In the genomic region with DNA sequence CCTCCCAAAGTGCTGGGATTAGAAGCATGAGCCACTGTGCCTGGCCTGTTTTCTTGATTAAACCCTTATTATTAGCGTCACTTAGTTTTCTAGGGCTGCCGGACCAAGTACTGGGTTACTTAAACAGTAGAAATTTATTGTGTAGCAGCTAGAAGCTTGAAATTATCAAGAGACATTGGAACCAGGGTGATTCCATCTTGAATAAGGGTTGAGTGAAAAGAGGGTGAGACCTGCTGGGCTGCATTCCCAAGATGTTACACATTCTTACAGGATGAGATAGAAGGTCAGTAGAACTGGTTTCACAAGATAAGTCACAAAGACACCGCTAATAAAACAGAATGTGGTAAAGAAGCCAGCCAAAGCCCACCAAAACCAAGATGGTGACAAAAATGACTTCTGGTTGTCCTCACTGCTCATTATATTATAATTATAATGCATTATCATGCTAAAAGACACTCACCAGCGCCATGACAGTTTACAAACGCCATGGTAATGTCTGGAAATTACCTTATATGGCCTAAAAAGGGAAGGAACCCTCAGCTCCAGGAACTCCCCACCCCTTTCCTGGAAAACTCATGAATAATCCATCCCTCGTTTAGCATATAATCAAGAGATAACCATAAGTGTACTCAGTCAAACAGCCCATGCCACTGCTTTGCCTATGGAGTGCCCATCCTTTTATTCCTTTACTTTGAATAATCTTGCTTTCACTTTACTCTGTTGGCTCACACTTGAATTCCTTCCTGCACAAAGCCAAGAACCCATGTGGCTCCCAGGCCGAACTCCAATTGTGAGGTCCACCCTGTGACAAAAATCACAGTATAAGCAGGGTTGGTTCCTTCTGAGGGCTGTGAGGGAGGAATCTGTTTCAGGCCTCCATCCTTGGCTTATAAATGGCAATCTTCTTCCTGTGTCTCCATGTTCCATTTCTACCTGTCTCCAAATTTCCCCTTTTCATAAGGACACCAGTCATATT, we compare ENCODE assay signal across 14 cellular contexts. TPM values are rescaled to one million over a fixed set of nuclear protein-coding genes. Genes with fewer than 3 reads are reported as not detected.
DNase-seq lines count a peak whose midpoint lies in the region; ATAC-seq, FAIRE-seq and TF ChIP-seq lines count a peak whose summit lies in the region.
"Had no signal": no experiment of that assay in that cellular context is flagged by ENCODE, and none has a peak within 500 bp of the region (broad histone marks: within the 10 kb centered on the region; RNA-seq: fewer than 3 reads in every experiment).

No MANE protein-coding gene starts in this region.

- FAIRE-seq in A549 (lab: Jason Lieb, UNC) = no peak

- H3K9me3 ChIP-seq in A549 (0 out of 3 replicates have a peak, but pooled peaks cover 4% of the 10 kb centered on the region), IMR-90 (ENCODE audit: control insufficient read depth, insufficient read depth, low read length) (peaks cover 5% of the 10 kb centered on the region), endodermal cell (ENCODE audit: control insufficient read depth, low read length) (peaks cover 8% of the 10 kb centered on the region), mesenchymal stem cell (ENCODE audit: control insufficient read depth, low read length) (no peaks in the 10 kb centered on the region), Peyer's patch (no peaks in the 10 kb centered on the region)
- H3K9me3 ChIP-seq: adrenal gland, tibial nerve had no signal

- no peak for TF ChIP-seq POLR2A in A549 (IDR thresholded peaks at IDR 0.05; ENCODE audit: low read length)
- no peak for TF ChIP-seq POLR2A in IMR-90 (IDR thresholded peaks at IDR 0.05; ENCODE audit: low read depth, low read length)
- TF ChIP-seq POLR2A in Peyer's patch (IDR thresholded peaks at IDR 0.05) = no peak

- intact Hi-C loops in IMR-90 (cut with micrococcal nuclease) = loop anchor here (2.0 kb wide), 1 partner anchor 19 kb away; a partner anchor contains a TSS

- peak overlapping the region; percentile 87; the same call in 2 of the 3 replicates for H2BK15ac ChIP-seq in IMR-90 (ENCODE audit: low read depth, low read length)
- no peak overlapping the region for H2BK15ac ChIP-seq in mesenchymal stem cell (ENCODE audit: low read depth, poor library complexity, severe bottlenecking)

- H3K27me3 ChIP-seq in IMR-90 (ENCODE audit: control insufficient read depth, insufficient read depth, low read length) (no peaks in the 10 kb centered on the region), endodermal cell (ENCODE audit: control insufficient read depth, insufficient read depth, low read length, poor library complexity, severe bottlenecking) (no peaks in the 10 kb centered on the region), mesenchymal stem cell (ENCODE audit: control insufficient read depth in 1 of 2, insufficient read depth in 1 of 2, low read length in 2 of 2) (no peaks in the 10 kb centered on the region), Peyer's patch (no peaks in the 10 kb centered on the region)
- H3K27me3 ChIP-seq: adrenal gland, tibial nerve had no signal

- H3K4ac ChIP-seq in IMR-90 (ENCODE audit: low read depth, low read length) = peak overlapping the region; percentile 93
- no peak overlapping the region for H3K4ac ChIP-seq in mesenchymal stem cell (ENCODE audit: low read depth in 1 of 2, low read length in 2 of 2)

- peak overlapping the region; percentile 73 for H2AFZ ChIP-seq in IMR-90 (replicated peaks; ENCODE audit: low read length, poor library complexity)
- no peak overlapping the region for H2AFZ ChIP-seq in mesenchymal stem cell (ENCODE audit: low read depth, low read length)

- H3K4me3 ChIP-seq in A549 = no peak overlapping the region
- no peak overlapping the region for H3K4me3 ChIP-seq in IMR-90 (ENCODE audit: insufficient read depth, low read depth, low read length)
- H3K4me3 ChIP-seq in endodermal cell (ENCODE audit: low read length) = peak overlapping the region; percentile 3
- H3K4me3 ChIP-seq in mesenchymal stem cell (ENCODE audit: insufficient read depth in 1 of 2, low read depth in 1 of 2, low read length in 2 of 2) = peak overlapping the region in 1 of 2 experiments; percentile 48
- H3K4me3 ChIP-seq in Peyer's patch = no peak overlapping the region
- H3K4me3 ChIP-seq: adrenal gland, tibial nerve had no signal

- peak overlapping the region; percentile 95 for H3K27ac Mint-ChIP-seq in endodermal cell
- no peak overlapping the region for H3K27ac Mint-ChIP-seq in activated CD4-positive, alpha-beta memory T cell treated with anti-CD3 and anti-CD28 coated beads, Interleukin-2, amount 10 ng/mL, durations not matched to agents 7 days and 5 days
- H3K27ac Mint-ChIP-seq: naive thymus-derived CD8-positive, alpha-beta T cell had no signal

- H3K27ac ChIP-seq in A549 (peak overlapping the region in 1 of 2 experiments; percentile 63; a peak in 3 of 6 replicates), IMR-90 (ENCODE audit: insufficient read depth, low read length) (peak overlapping the region; percentile 58), endodermal cell (ENCODE audit: low read depth, low read length) (peak overlapping the region; percentile 19), mesenchymal stem cell (ENCODE audit: low read length, poor library complexity, severe bottlenecking) (peak overlapping the region; percentile 32), Peyer's patch (no peak overlapping the region)
- H3K27ac ChIP-seq: adrenal gland, tibial nerve had no signal

- peak overlapping the region; percentile 80 for H3K14ac ChIP-seq in IMR-90 (replicated peaks; ENCODE audit: low read depth, low read length)
- no peak overlapping the region for H3K14ac ChIP-seq in mesenchymal stem cell (ENCODE audit: low read length in 2 of 2)

- H2BK20ac ChIP-seq in IMR-90 (ENCODE audit: low read depth, low read length) = peak overlapping the region; percentile 82

- peak overlapping the region; percentile 73 for H3K56ac ChIP-seq in IMR-90 (ENCODE audit: extremely low read depth, insufficient read depth, low read length)

- peak in 1 of 2 experiments; percentile 77; a peak in 3 of 6 replicates for ATAC-seq in A549
- ATAC-seq in IMR-90 (ENCODE audit: low read depth) = peak; percentile 25; the same call in 1 of the 2 replicates
- ATAC-seq: naive thymus-derived CD8-positive, alpha-beta T cell had no signal

- H4K91ac ChIP-seq in IMR-90 (ENCODE audit: insufficient read depth, low read depth, low read length) (peak overlapping the region; percentile 85), mesenchymal stem cell (ENCODE audit: low read length) (no peak overlapping the region)

- H3K18ac ChIP-seq in IMR-90 (ENCODE audit: low read depth, low read length) (peak overlapping the region; percentile 95), mesenchymal stem cell (ENCODE audit: low read depth in 1 of 2, low read length in 2 of 2) (no peak overlapping the region)

- no TSS peak for BruUV-seq in IMR-90 (replicated peaks; lab: Mats Ljungman, UMichigan)

- H3K4me2 ChIP-seq in A549 (peak overlapping the region; percentile 49), IMR-90 (ENCODE audit: low read depth, low read length) (peak overlapping the region; percentile 41; the same call in 1 of the 2 replicates), mesenchymal stem cell (ENCODE audit: low read length, poor library complexity, severe bottlenecking) (no peak overlapping the region)

- CTCF ChIA-PET in A549 (lab: Yijun Ruan, JAX) = no interaction called here
- CTCF ChIA-PET in IMR-90 (lab: Yijun Ruan, JAX) = interaction anchor here (0.6 kb wide), 1 partner anchor 287 kb away, joined by 3 read pairs; no protein-coding TSS in a partner anchor
- CTCF ChIA-PET in activated CD4-positive, alpha-beta memory T cell treated with anti-CD3 and anti-CD28 coated beads, Interleukin-2, amount 10 ng/mL, durations not matched to agents 7 days and 5 days (lab: Charles Lee) = no interaction called here
- CTCF ChIA-PET in GM10248 (lab: Yijun Ruan, JAX) = interaction anchor here (2.1 kb wide), 1 partner anchor 52 kb away, joined by 5 read pairs; no protein-coding TSS in a partner anchor

- no peaks in the 10 kb centered on the region for H3K36me3 Mint-ChIP-seq in endodermal cell (ENCODE audit: low read depth)
- H3K36me3 Mint-ChIP-seq in activated CD4-positive, alpha-beta memory T cell treated with anti-CD3 and anti-CD28 coated beads, Interleukin-2, amount 10 ng/mL, durations not matched to agents 7 days and 5 days (ENCODE audit: low read depth) = no peaks in the 10 kb centered on the region
- H3K36me3 Mint-ChIP-seq: naive thymus-derived CD8-positive, alpha-beta T cell had no signal

- H3K9me3 Mint-ChIP-seq in endodermal cell = peaks cover 8% of the 10 kb centered on the region
- H3K9me3 Mint-ChIP-seq in activated CD4-positive, alpha-beta memory T cell treated with anti-CD3 and anti-CD28 coated beads, Interleukin-2, amount 10 ng/mL, durations not matched to agents 7 days and 5 days = no peaks in the 10 kb centered on the region

- POLR2A ChIA-PET in A549 (lab: Yijun Ruan, JAX) = no interaction called here
- POLR2A ChIA-PET in IMR-90 (lab: Charles Lee; ENCODE audit: unreplicated experiment) = no interaction called here
- POLR2A ChIA-PET in activated CD4-positive, alpha-beta memory T cell treated with anti-CD3 and anti-CD28 coated beads, Interleukin-2, amount 10 ng/mL, durations not matched to agents 7 days and 5 days (lab: Charles Lee) = no interaction called here
- POLR2A ChIA-PET in GM10248 (lab: Yijun Ruan, JAX) = no interaction called here

- H4K8ac ChIP-seq in IMR-90 (ENCODE audit: low read depth in 2 of 2, low read length in 2 of 2) = peak overlapping the region; percentile 79 to 85
- H4K8ac ChIP-seq in mesenchymal stem cell (ENCODE audit: low read length) = peak overlapping the region; percentile 76

- TF ChIP-seq CTCF in A549 (IDR thresholded peaks at IDR 0.05) (no peak), IMR-90 (conservative IDR thresholded peaks at IDR 0.05; ENCODE audit: low read depth, low read length) (no peak), endodermal cell (conservative IDR thresholded peaks at IDR 0.05) (no peak), GM10248 (IDR thresholded peaks at IDR 0.05; ENCODE audit: control extremely low read depth, extremely low read depth, low read depth, missing control alignments) (no peak), Peyer's patch (IDR thresholded peaks at IDR 0.05) (no peak)

- H3K79me1 ChIP-seq in IMR-90 (ENCODE audit: low read depth in 1 of 2, low read length in 2 of 2) (peaks cover 0 to 10% of the 10 kb centered on the region in 2 experiments; a peak in 2 of 4 replicates), mesenchymal stem cell (replicated peaks; ENCODE audit: low read length, poor library complexity, severe bottlenecking) (no peaks in the 10 kb centered on the region)

- H2AK5ac ChIP-seq in IMR-90 (ENCODE audit: low read depth, low read length) (peak overlapping the region; percentile 92), mesenchymal stem cell (ENCODE audit: low read length, severe bottlenecking) (peak overlapping the region; percentile 90)

- H2BK120ac ChIP-seq in IMR-90 (ENCODE audit: low read depth, low read length) (peak overlapping the region; percentile 92), mesenchymal stem cell (ENCODE audit: low read depth, low read length) (no peak overlapping the region)

- H3K9me1 ChIP-seq in IMR-90 (ENCODE audit: insufficient read depth, low read length) = peaks cover 9% of the 10 kb centered on the region

- in situ Hi-C loops in IMR-90 (cut with MboI; ENCODE audit: low sequenced_read_pairs) = no loop called here

- no peak for TF ChIP-seq EP300 in A549 (IDR thresholded peaks at IDR 0.05)

- H2AK9ac ChIP-seq in IMR-90 (replicated peaks; ENCODE audit: low read depth, low read length, poor library complexity) = peak overlapping the region; percentile 70

- H4K5ac ChIP-seq in IMR-90 (ENCODE audit: low read depth, low read length) = peak overlapping the region; percentile 97; the same call in 1 of the 2 replicates

- no peak overlapping the region for H3K4me3 Mint-ChIP-seq in endodermal cell
- H3K4me3 Mint-ChIP-seq in activated CD4-positive, alpha-beta memory T cell treated with anti-CD3 and anti-CD28 coated beads, Interleukin-2, amount 10 ng/mL, durations not matched to agents 7 days and 5 days = no peak overlapping the region
- H3K4me3 Mint-ChIP-seq: naive thymus-derived CD8-positive, alpha-beta T cell had no signal

- DNase-seq in A549 (ENCODE audit: low read depth in 1 of 2, low spot score in 1 of 2) = peak in 1 of 2 experiments; percentile 44
- peak; percentile 50 for DNase-seq in IMR-90
- DNase-seq in endodermal cell = peak; percentile 84
- DNase-seq in mesenchymal stem cell = peak; percentile 27
- DNase-seq in activated CD4-positive, alpha-beta memory T cell treated with anti-CD3 and anti-CD28 coated beads, Interleukin-2, amount 10 ng/mL, durations not matched to agents 7 days and 5 days = no peak
- no peak for DNase-seq in GM10248 (ENCODE audit: extremely low spot score)
- no peak for DNase-seq in Peyer's patch
- no peak for DNase-seq in NCI-H2227 treated with DMSO at 0.1 percent for 48 hours (lab: John Stamatoyannopoulos, UW)
- DNase-seq: adrenal gland; AML-193; naive thymus-derived CD8-positive, alpha-beta T cell; NCI-H1048; stimulated activated CD4-positive, alpha-beta T cell treated with anti-CD3 and anti-CD28 coated beads, Interleukin-2, amount 100 ng/mL, for 24 hours had no signal

- WGBS in A549 (ENCODE audit: missing lambda C conversion rate) = 60% methylated on average over 7 of the region's 7 CpGs
- 83% methylated on average over 2 of the region's 7 CpGs; no CpG with 5 or more reads in 1 of the 2 experiments for WGBS in IMR-90 (ENCODE audit: extremely low coverage in 2 of 2, insufficient read length in 1 of 2), 2 experiments
- WGBS in endodermal cell (ENCODE audit: insufficient coverage in 1 of 2, insufficient read length in 1 of 2), 2 experiments = 79 to 86% methylated on average over 2 to 7 of the region's 7 CpGs
- WGBS in mesenchymal stem cell = 80% methylated on average over 6 of the region's 7 CpGs

- no peak for TF ChIP-seq RAD21 in A549 (conservative IDR thresholded peaks at IDR 0.05 in 1 of 2, IDR thresholded peaks at IDR 0.05 in 1 of 2)
- TF ChIP-seq RAD21 in IMR-90 (IDR thresholded peaks at IDR 0.05; ENCODE audit: low read length) = no peak

- H3K4me1 ChIP-seq in A549 = peaks cover 22% of the 10 kb centered on the region
- peaks cover 24% of the 10 kb centered on the region for H3K4me1 ChIP-seq in IMR-90 (ENCODE audit: control insufficient read depth, insufficient read depth, low read length)
- H3K4me1 ChIP-seq in endodermal cell (ENCODE audit: control insufficient read depth, insufficient read depth, low read length) = peaks cover 14% of the 10 kb centered on the region
- H3K4me1 ChIP-seq in mesenchymal stem cell (ENCODE audit: control insufficient read depth, insufficient read depth, low read depth, low read length) = peaks cover 2% of the 10 kb centered on the region
- no peaks in the 10 kb centered on the region for H3K4me1 ChIP-seq in Peyer's patch
- H3K4me1 ChIP-seq: adrenal gland had no signal

- H3K23ac ChIP-seq in IMR-90 (ENCODE audit: low read depth, low read length) (peak overlapping the region; percentile 97), mesenchymal stem cell (ENCODE audit: low read length in 2 of 2) (no peak overlapping the region)

- peaks cover 2% of the 10 kb centered on the region for H3K27me3 Mint-ChIP-seq in endodermal cell (ENCODE audit: insufficient read depth)
- H3K27me3 Mint-ChIP-seq in activated CD4-positive, alpha-beta memory T cell treated with anti-CD3 and anti-CD28 coated beads, Interleukin-2, amount 10 ng/mL, durations not matched to agents 7 days and 5 days = peaks cover 10% of the 10 kb centered on the region

- H2BK12ac ChIP-seq in mesenchymal stem cell (ENCODE audit: low read length in 2 of 2) = no peak overlapping the region

- H3K9ac ChIP-seq in IMR-90 (ENCODE audit: low read depth, low read length) (no peak overlapping the region), endodermal cell (ENCODE audit: extremely low read depth, low read length, poor library complexity, severe bottlenecking) (peak overlapping the region; percentile 35), mesenchymal stem cell (ENCODE audit: low read length) (no peak overlapping the region)

- dilution Hi-C loops in IMR-90 (cut with HindIII; ENCODE audit: low sequenced_read_pairs, unreplicated experiment) = no loop called here

- peaks cover 34% of the 10 kb centered on the region for H3K4me1 Mint-ChIP-seq in endodermal cell
- H3K4me1 Mint-ChIP-seq in activated CD4-positive, alpha-beta memory T cell treated with anti-CD3 and anti-CD28 coated beads, Interleukin-2, amount 10 ng/mL, durations not matched to agents 7 days and 5 days = no peaks in the 10 kb centered on the region
- H3K4me1 Mint-ChIP-seq: naive thymus-derived CD8-positive, alpha-beta T cell had no signal

- H4K20me1 ChIP-seq in IMR-90 (ENCODE audit: insufficient read depth, low read length) = no peaks in the 10 kb centered on the region

- no peaks in the 10 kb centered on the region for H3K36me3 ChIP-seq in IMR-90 (ENCODE audit: control insufficient read depth, insufficient read depth, low read length)
- H3K36me3 ChIP-seq in endodermal cell (ENCODE audit: control insufficient read depth, insufficient read depth, low read length) = no peaks in the 10 kb centered on the region
- H3K36me3 ChIP-seq in mesenchymal stem cell (ENCODE audit: control insufficient read depth in 1 of 2, insufficient read depth in 2 of 2, low read depth in 1 of 2, low read length in 2 of 2) = no peaks in the 10 kb centered on the region
- no peaks in the 10 kb centered on the region for H3K36me3 ChIP-seq in Peyer's patch
- H3K36me3 ChIP-seq: adrenal gland, tibial nerve had no signal

- peak overlapping the region; percentile 84 for H2BK5ac ChIP-seq in IMR-90 (ENCODE audit: low read depth, low read length, poor library complexity, severe bottlenecking)
- H2BK5ac ChIP-seq in mesenchymal stem cell (ENCODE audit: low read depth, low read length, poor library complexity, severe bottlenecking) = peak overlapping the region; percentile 8

RNA-seq across cellular contexts. Expression of a gene that starts 18.9 kb away (rescaled TPM):
- polyA plus RNA-seq in A549 (2011; rRNA removed) (57.7 and 84.7 TPM in 2 replicates), A549 (2017; fragmentation: RNase III; extraction: RNeasy Plus Mini Kit Qiagen cat#74134 plus additional on column Dnase treatment) (115 to 119 TPM (median 118 TPM) in 3 replicates), IMR-90 (2012; rRNA removed) (864 and 916 TPM in 2 replicates)
- polyA plus RNA-seq in A549 (2012; cell fraction: cytosol; rRNA removed) = 33.0 and 40.2 TPM in 2 replicates
- polyA plus RNA-seq in A549 (2012; cell fraction: nucleus; rRNA removed) = 37.2 and 50.3 TPM in 2 replicates
- polyA minus RNA-seq in A549 (2011; rRNA and poly(A)+ RNA removed) = 63.4 and 78.2 TPM in 2 replicates
- total RNA-seq in IMR-90 (2012; rRNA removed) (1,097 and 1,642 TPM in 2 replicates), endodermal cell (100 to 1,000 TPM; 309 to 379 TPM), Peyer's patch (10 to 100 TPM; 22.2 to 84.2 (median 59.8) TPM)
- 367 and 446 TPM in 2 replicates for polyA plus RNA-seq in IMR-90 (2012; cell fraction: cytosol; rRNA removed)
- polyA plus RNA-seq in IMR-90 (2012; cell fraction: nucleus; rRNA removed; ENCODE audit: low replicate concordance) = 302 and 555 TPM in 2 replicates
- polyA plus RNA-seq in endodermal cell (2013, experiment 1 of 2) = 346 TPM
- 337 TPM for polyA plus RNA-seq in endodermal cell (2013, experiment 2 of 2)
- polyA plus RNA-seq in mesenchymal stem cell (2013, experiment 1 of 2) = 544 TPM
- polyA plus RNA-seq in mesenchymal stem cell (2013, experiment 2 of 2) = 562 TPM
- under 1 TPM; 0.30 to 0.35 TPM for total RNA-seq in activated CD4-positive, alpha-beta memory T cell treated with anti-CD3 and anti-CD28 coated beads, Interleukin-2, amount 10 ng/mL, durations not matched to agents 7 days and 5 days

Comparison
In these comparisons a context has a peak if more than half of its experiments do, and no peak if none do; other contexts are left out.
1. DNase-seq: peak in IMR-90 (single experiment), endodermal cell (single experiment) and mesenchymal stem cell (single experiment); none in activated CD4-positive, alpha-beta memory T cell treated with anti-CD3 and anti-CD28 coated beads, Interleukin-2, amount 10 ng/mL, durations not matched to agents 7 days and 5 days (single experiment), GM10248 (single experiment), Peyer's patch (0 of 3) and NCI-H2227 treated with DMSO at 0.1 percent for 48 hours (single experiment).
2. H3K27ac ChIP-seq: peak in IMR-90 (single experiment), endodermal cell (single experiment) and mesenchymal stem cell (single experiment); none in Peyer's patch (0 of 4).
3. RNA of a gene that starts 18.9 kb away (total RNA-seq): 1,097 to 1,642 TPM in IMR-90, 309 to 379 TPM in endodermal cell and 22.2 to 84.2 TPM in Peyer's patch; 0.30 to 0.35 TPM in activated CD4-positive, alpha-beta memory T cell treated with anti-CD3 and anti-CD28 coated beads, Interleukin-2, amount 10 ng/mL, durations not matched to agents 7 days and 5 days; every median in the first group is over 10 times any median in the second.
4. CTCF ChIA-PET loops: an anchor here in IMR-90 (0.6 kb wide) and GM10248 (2.1 kb wide); none called in A549 and activated CD4-positive, alpha-beta memory T cell treated with anti-CD3 and anti-CD28 coated beads, Interleukin-2, amount 10 ng/mL, durations not matched to agents 7 days and 5 days.